In genomic region chr5:167937628-167938000, GRCh38 we compare ENCODE assay signal across 19 cellular contexts.
DNase-seq lines count a peak whose midpoint lies in the region; ATAC-seq, FAIRE-seq and TF ChIP-seq lines count a peak whose summit lies in the region.
"Had no signal": no experiment of that assay in that cellular context is flagged by ENCODE, and none has a peak within 500 bp of the region (broad histone marks: within the 10 kb centered on the region; RNA-seq: fewer than 3 reads in every experiment).

No MANE protein-coding gene starts in this region.

- no peak for TF ChIP-seq EP300 in suprapubic skin (IDR thresholded peaks at IDR 0.05)

- H3K9me3 ChIP-seq in left ventricle myocardium inferior (replicated peaks) (no peaks in the 10 kb centered on the region), suprapubic skin (no peaks in the 10 kb centered on the region)

- intact Hi-C loops in left ventricle myocardium inferior (cut with micrococcal nuclease) = no loop called here
- intact Hi-C loops in Right ventricle myocardium superior (cut with DNase I) = loop anchor here (10.0 kb wide), 1 partner anchor 213 kb away; no protein-coding TSS in a partner anchor

- no peak for DNase-seq in left ventricle myocardium inferior
- no peak for DNase-seq in Right ventricle myocardium superior
- peak; percentile 84 for DNase-seq in RPMI7951 (ENCODE audit: low read depth)
- peak; percentile 67 for DNase-seq in fibroblast of mammary gland (ENCODE audit: low read depth)
- DNase-seq in suprapubic skin (ENCODE audit: low spot score in 2 of 2) = no peak
- DNase-seq in GM19239 (ENCODE audit: insufficient read length, low spot score) = no peak
- DNase-seq in RKO (ENCODE audit: low spot score) = no peak
- DNase-seq: DND-41, HCEC 1CT, NCI-H1048, NCI-H146, NCI-H2081, NCI-H82, SHP77 had no signal

- no peak for TF ChIP-seq POLR2A in suprapubic skin (IDR thresholded peaks at IDR 0.05)

- no peak for FAIRE-seq in GM19239 (lab: Jason Lieb, UNC)
- FAIRE-seq: A204.1, HTR-8/SVneo had no signal

- H3K4me1 ChIP-seq in left ventricle myocardium inferior = peaks cover 41% of the 10 kb centered on the region
- H3K4me1 ChIP-seq in suprapubic skin = no peaks in the 10 kb centered on the region

- ATAC-seq in Right ventricle myocardium superior (ENCODE audit: poor library complexity) = no peak
- ATAC-seq in GM21576 (IDR thresholded peaks at IDR 0.05; ENCODE audit: unreplicated experiment) = no peak

- no peak for TF ChIP-seq CTCF in left ventricle myocardium inferior (IDR thresholded peaks at IDR 0.05; ENCODE audit: borderline replicate concordance)
- TF ChIP-seq CTCF in fibroblast of mammary gland (conservative IDR thresholded peaks at IDR 0.05; ENCODE audit: control insufficient read depth, insufficient read depth, low read depth, low read length) = no peak
- no peak for TF ChIP-seq CTCF in suprapubic skin (IDR thresholded peaks at IDR 0.05)

- peak overlapping the region; percentile 64 for H3K4me3 ChIP-seq in left ventricle myocardium inferior
- no peak overlapping the region for H3K4me3 ChIP-seq in fibroblast of mammary gland (ENCODE audit: control insufficient read depth, low read depth, low read length)
- H3K4me3 ChIP-seq in suprapubic skin = no peak overlapping the region

- no peaks in the 10 kb centered on the region for H3K36me3 ChIP-seq in left ventricle myocardium inferior
- no peaks in the 10 kb centered on the region for H3K36me3 ChIP-seq in suprapubic skin

- peak overlapping the region; percentile 92 for H3K27ac ChIP-seq in left ventricle myocardium inferior (replicated peaks)
- H3K27ac ChIP-seq in suprapubic skin = no peak overlapping the region
- H3K27ac ChIP-seq: C4-2B, HL-60 had no signal

- 64% methylated on average over 8 of the region's 8 CpGs for WGBS in suprapubic skin

- no peaks in the 10 kb centered on the region for H3K27me3 ChIP-seq in left ventricle myocardium inferior (ENCODE audit: low read depth)
- no peaks in the 10 kb centered on the region for H3K27me3 ChIP-seq in suprapubic skin

Comparison
In these comparisons a context has a peak if more than half of its experiments do, and no peak if none do; other contexts are left out.
1. DNase-seq: peak in RPMI7951 (single experiment) and fibroblast of mammary gland (single experiment); none in left ventricle myocardium inferior (single experiment), Right ventricle myocardium superior (single experiment), suprapubic skin (0 of 2), GM19239 (single experiment) and RKO (single experiment).